Comparison of ENCODE assay signal across 15 cellular contexts in the genomic region with DNA sequence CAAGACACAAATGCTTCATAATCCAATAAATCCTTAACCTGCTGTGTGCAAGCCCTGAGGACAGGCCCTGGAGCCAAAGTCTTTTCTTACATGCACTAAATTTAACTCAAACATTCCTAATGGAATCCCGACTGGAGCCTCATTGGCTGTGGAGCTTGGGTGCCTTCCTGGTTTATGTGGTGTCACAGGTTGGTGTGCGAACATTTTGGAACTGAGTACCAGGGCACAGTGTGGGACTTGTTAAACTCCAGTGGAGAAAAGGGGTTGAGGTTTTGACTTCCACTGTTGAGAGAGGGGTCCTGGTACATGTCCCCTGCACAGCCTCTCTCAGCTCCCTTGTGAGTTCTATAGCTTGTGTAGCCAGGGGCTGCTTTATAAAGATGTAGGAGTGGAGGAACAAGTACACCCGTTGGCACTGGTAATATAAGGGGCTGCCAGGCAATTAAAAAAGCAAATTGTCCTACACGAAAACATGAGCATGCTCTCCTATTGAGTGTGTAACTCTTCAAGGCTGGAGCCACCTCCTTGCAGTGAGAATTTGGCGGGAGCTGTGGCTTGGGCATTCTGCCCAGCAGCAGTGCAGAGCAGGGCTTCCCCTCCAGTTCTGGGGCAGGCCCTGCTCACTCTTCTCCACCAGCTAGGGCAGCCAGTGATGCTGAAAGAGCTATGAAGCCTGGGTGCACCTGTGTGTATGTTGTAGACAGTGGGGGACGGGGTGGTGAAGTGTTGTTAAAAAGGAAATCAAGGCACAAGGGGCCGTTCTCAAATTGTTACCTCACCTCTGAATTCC.
DNase-seq lines count a peak whose midpoint lies in the region; ATAC-seq and TF ChIP-seq lines count a peak whose summit lies in the region.
"Had no signal": no experiment of that assay in that cellular context is flagged by ENCODE, and none has a peak within 500 bp of the region (broad histone marks: within the 10 kb centered on the region; RNA-seq: fewer than 3 reads in every experiment).

No MANE protein-coding gene starts in this region.

- intact Hi-C loops in ovary (cut with DNase I) = no loop called here

- ATAC-seq in GM18868 (IDR thresholded peaks at IDR 0.05; ENCODE audit: unreplicated experiment) = peak; percentile 83

- H3K4me3 ChIP-seq in ovary = no peak overlapping the region
- H3K4me3 ChIP-seq in effector memory CD4-positive, alpha-beta T cell (ENCODE audit: insufficient read depth, low read depth, low read length, poor library complexity, severe bottlenecking) = no peak overlapping the region
- H3K4me3 ChIP-seq: suprapubic skin had no signal

- no peaks in the 10 kb centered on the region for H3K36me3 ChIP-seq in ovary
- H3K36me3 ChIP-seq in effector memory CD4-positive, alpha-beta T cell (ENCODE audit: control insufficient read depth, insufficient read depth, low read length) = no peaks in the 10 kb centered on the region
- H3K36me3 ChIP-seq: suprapubic skin had no signal

- no peak for TF ChIP-seq POLR2A in ovary (IDR thresholded peaks at IDR 0.05)

- TF ChIP-seq CTCF in ovary (IDR thresholded peaks at IDR 0.05) = no peak
- TF ChIP-seq CTCF in GM10266 (IDR thresholded peaks at IDR 0.05; ENCODE audit: control insufficient read depth, insufficient read depth, low read depth, missing control alignments) = no peak

- H3K27ac ChIP-seq in ovary = no peak overlapping the region
- H3K27ac ChIP-seq in effector memory CD4-positive, alpha-beta T cell (ENCODE audit: insufficient read depth, low read length, poor library complexity, severe bottlenecking) = no peak overlapping the region
- H3K27ac ChIP-seq: RWPE1, suprapubic skin, VCaP had no signal

- H3K4me1 ChIP-seq in ovary (ENCODE audit: insufficient read depth) = peaks cover 1% of the 10 kb centered on the region
- no peaks in the 10 kb centered on the region for H3K4me1 ChIP-seq in effector memory CD4-positive, alpha-beta T cell (ENCODE audit: control insufficient read depth, insufficient read depth, low read length, poor library complexity, severe bottlenecking)
- H3K4me1 ChIP-seq: suprapubic skin had no signal

- 59 to 64% (median 61%) methylated on average over 7 of the region's 7 CpGs for WGBS in ovary, 3 donors

- no peak for TF ChIP-seq EP300 in ovary (IDR thresholded peaks at IDR 0.05)

- DNase-seq in NCI-H1092 treated with DMSO at 0.1 percent for 48 hours (lab: John Stamatoyannopoulos, UW) = peak; percentile 39
- DNase-seq in RPMI8226 = peak; percentile 22
- DNase-seq in ovary = peak; percentile 23 to 82 (median 53)
- DNase-seq in GOT3 (lab: John Stamatoyannopoulos, UW) = no peak
- DNase-seq in effector memory CD4-positive, alpha-beta T cell = no peak
- DNase-seq in GM10266 (ENCODE audit: extremely low spot score) = no peak
- no peak for DNase-seq in T-helper 9 cell
- DNase-seq: activated CD4-positive, alpha-beta memory T cell treated with anti-CD3 and anti-CD28 coated beads, Interleukin-2, amount 10 ng/mL, durations not matched to agents 7 days and 5 days; activated T-cell treated with anti-CD3 and anti-CD28 coated beads, Interleukin-2, amount 50 U/mL, for 24 hours; H7; nephron progenitor cell had no signal

- no peaks in the 10 kb centered on the region for H3K9me3 ChIP-seq in ovary
- H3K9me3 ChIP-seq in effector memory CD4-positive, alpha-beta T cell (ENCODE audit: control insufficient read depth, low read length) = no peaks in the 10 kb centered on the region
- H3K9me3 ChIP-seq: suprapubic skin had no signal

- H3K27me3 ChIP-seq in ovary = no peaks in the 10 kb centered on the region
- no peaks in the 10 kb centered on the region for H3K27me3 ChIP-seq in effector memory CD4-positive, alpha-beta T cell (replicated peaks; ENCODE audit: control insufficient read depth, insufficient read depth, low read length, poor library complexity, severe bottlenecking)
- H3K27me3 ChIP-seq: suprapubic skin had no signal

Comparison
In these comparisons a context has a peak if more than half of its experiments do, and no peak if none do; other contexts are left out.
1. DNase-seq: peak in NCI-H1092 treated with DMSO at 0.1 percent for 48 hours (single experiment), RPMI8226 (single experiment) and ovary (5 of 5); none in GOT3 (single experiment), effector memory CD4-positive, alpha-beta T cell (0 of 3), GM10266 (single experiment) and T-helper 9 cell (single experiment).